8 cellular contexts compared by ENCODE assay signal in the genomic region with DNA sequence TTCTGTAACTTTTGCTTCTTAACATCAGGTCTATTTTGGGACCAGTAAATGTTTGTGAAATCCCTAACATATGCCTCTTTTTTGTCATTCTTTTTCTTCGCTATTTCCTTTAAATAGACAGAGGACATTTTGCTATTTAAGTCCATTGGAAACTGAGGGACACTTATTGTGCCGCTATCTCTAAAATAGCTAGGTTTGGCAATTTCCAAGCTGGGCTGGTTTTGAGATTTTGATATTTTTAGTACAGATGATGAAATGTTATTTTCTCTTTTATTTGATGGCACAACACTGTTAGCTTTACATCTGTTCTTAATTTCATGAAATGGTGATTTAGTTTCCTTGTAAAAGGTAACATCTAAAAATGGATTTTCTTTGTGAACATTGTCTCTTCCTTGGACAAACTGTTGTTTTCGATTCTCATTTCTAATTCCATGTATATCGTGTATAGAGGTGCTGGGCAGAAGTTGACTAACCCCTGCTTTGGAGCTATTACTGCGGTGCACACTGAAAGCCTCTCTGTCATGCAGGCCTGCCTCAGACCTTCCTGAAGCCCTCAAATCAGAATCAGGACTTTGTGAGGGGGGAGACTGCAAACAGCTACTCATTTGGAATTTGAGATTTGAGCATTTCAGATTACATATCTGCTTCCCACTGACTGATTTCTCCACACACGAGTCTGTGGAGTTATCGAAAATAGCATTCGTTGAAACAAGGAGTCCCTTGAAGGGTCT. TPM values are rescaled to one million over a fixed set of nuclear protein-coding genes. Genes with fewer than 3 reads are reported as not detected.
DNase-seq lines count a peak whose midpoint lies in the region; ATAC-seq and TF ChIP-seq lines count a peak whose summit lies in the region.

No MANE protein-coding gene starts in this region.

- no peak for DNase-seq in chondrocyte (ENCODE audit: low spot score)
- DNase-seq in stimulated activated CD4-positive, alpha-beta T cell treated with anti-CD3 and anti-CD28 coated beads, Interleukin-4, amount 100 ng/mL, for 1 hour = no peak
- DNase-seq in activated CD4-positive, alpha-beta T cell treated with anti-CD3 and anti-CD28 coated beads, Interleukin-2, amount 50 U/mL, for 4 hours = no peak
- DNase-seq in NCI-H226 = no peak
- no peak for DNase-seq in D341Med (ENCODE audit: low spot score)

- no peaks in the 10 kb centered on the region for H3K36me3 Mint-ChIP-seq in chondrocyte (ENCODE audit: low read depth)
- no peaks in the 10 kb centered on the region for H3K36me3 Mint-ChIP-seq in nephron (ENCODE audit: low read depth)

- H3K9me3 Mint-ChIP-seq in chondrocyte (ENCODE audit: low read depth) (no peaks in the 10 kb centered on the region), nephron (no peaks in the 10 kb centered on the region)

- peaks cover 54% of the 10 kb centered on the region for H3K27me3 Mint-ChIP-seq in chondrocyte (ENCODE audit: low read depth)
- H3K27me3 Mint-ChIP-seq in nephron (ENCODE audit: low read depth) = peaks cover 16% of the 10 kb centered on the region

- H3K4me1 Mint-ChIP-seq in chondrocyte (ENCODE audit: low read depth) = peaks cover 13% of the 10 kb centered on the region
- peaks cover 8% of the 10 kb centered on the region for H3K4me1 Mint-ChIP-seq in nephron

- H3K27ac Mint-ChIP-seq in chondrocyte (ENCODE audit: unreplicated experiment) = no peak overlapping the region
- H3K27ac Mint-ChIP-seq in nephron = peak overlapping the region; percentile 90 to 93 (median 90)

- ATAC-seq in GM19395 (IDR thresholded peaks at IDR 0.05; ENCODE audit: unreplicated experiment) = peak; percentile 48
- ATAC-seq in HG03175 (IDR thresholded peaks at IDR 0.05; ENCODE audit: unreplicated experiment) = peak; percentile 22

- TF ChIP-seq CTCF in chondrocyte (IDR thresholded peaks at IDR 0.05) (no peak), nephron (IDR thresholded peaks at IDR 0.05; ENCODE audit: unreplicated experiment in 3 of 3) (no peak)

- peak overlapping the region; percentile 64 for H3K4me3 Mint-ChIP-seq in chondrocyte (ENCODE audit: unreplicated experiment)
- peak overlapping the region; percentile 84 to 90 (median 88) for H3K4me3 Mint-ChIP-seq in nephron

RNA-seq across cellular contexts. Expression of a gene that starts 0.6 kb away (rescaled TPM):
- total RNA-seq in chondrocyte = not detected in 3 replicates

RNA-seq across cellular contexts. Expression of a gene that starts 22.9 kb away (rescaled TPM):
- total RNA-seq in chondrocyte = not detected in 3 replicates
